Comparison of ENCODE assay signal across 18 cellular contexts in genomic region chr22:24507742-24508141, GRCh38. TPM values are rescaled to one million over a fixed set of nuclear protein-coding genes. Genes with fewer than 3 reads are reported as not detected.
DNase-seq lines count a peak whose midpoint lies in the region; ATAC-seq and TF ChIP-seq lines count a peak whose summit lies in the region.
"Had no signal": no experiment of that assay in that cellular context is flagged by ENCODE, and none has a peak within 500 bp of the region (broad histone marks: within the 10 kb centered on the region; RNA-seq: fewer than 3 reads in every experiment).

No MANE protein-coding gene starts in this region.

- POLR2A ChIA-PET in PC-9 (lab: Charles Lee; ENCODE audit: unreplicated experiment): interaction anchor here (0.5 kb wide), 1 partner anchor 490 kb away, joined by 7 read pairs; no protein-coding TSS in a partner anchor

- ATAC-seq in right lobe of liver (no peak), GM21737 (IDR thresholded peaks at IDR 0.05; ENCODE audit: unreplicated experiment) (no peak), GM21619 (IDR thresholded peaks at IDR 0.05; ENCODE audit: unreplicated experiment) (no peak)
- ATAC-seq: activated CD4-positive, alpha-beta T cell treated with anti-CD3 and anti-CD28 coated beads for 36 hours; activated naive CD8-positive, alpha-beta T cell treated with anti-CD3 and anti-CD28 coated beads, Interleukin-2, amount 50 U/mL, for 24 hours; left lobe of liver; naive thymus-derived CD8-positive, alpha-beta T cell; stimulated activated naive B cell treated with anti-CD40 and anti-IgM and Interleukin-4, amounts not matched to agents 10 μg/mL and 1 μg/mL and 100 μg/mL, for 72 hours; T-helper 17 cell had no signal

- no TSS peak for BruUV-seq in PC-9 (replicated peaks; lab: Mats Ljungman, UMichigan)

- H3F3A ChIP-seq in PC-9 (ENCODE audit: insufficient read depth, low read depth): peaks cover 39% of the 10 kb centered on the region

- H3K4me3 ChIP-seq in GM12864 (ENCODE audit: low read depth, low read length): no peak overlapping the region
- no peak overlapping the region for H3K4me3 ChIP-seq in PC-9
- H3K4me3 ChIP-seq in right lobe of liver: no peak overlapping the region
- H3K4me3 ChIP-seq: right atrium auricular region, uterus had no signal

- H3K4me1 ChIP-seq in PC-9 (replicated peaks; ENCODE audit: insufficient read depth) (peaks cover 78% of the 10 kb centered on the region), right lobe of liver (peaks cover 0 to 97% (median 50%) of the 10 kb centered on the region in 4 donors)
- H3K4me1 ChIP-seq: uterus had no signal

- no peaks in the 10 kb centered on the region for H3K79me2 ChIP-seq in PC-9 (ENCODE audit: low read depth)

- CTCF ChIA-PET in PC-9 (lab: Charles Lee): no interaction called here

- no peaks in the 10 kb centered on the region for H3K9me2 ChIP-seq in PC-9 (ENCODE audit: insufficient read depth)

- H3K27ac ChIP-seq in PC-9: peak overlapping the region; percentile 70
- H3K27ac ChIP-seq in right lobe of liver: peak overlapping the region in 2 of 3 donors; percentile 78 to 91
- H3K27ac ChIP-seq: right atrium auricular region, uterus had no signal

- H3K27me3 ChIP-seq in PC-9 (ENCODE audit: insufficient read depth, low read depth) (no peaks in the 10 kb centered on the region), right lobe of liver (no peaks in the 10 kb centered on the region)
- H3K27me3 ChIP-seq: right atrium auricular region, uterus had no signal

- no peak overlapping the region for H2AFZ ChIP-seq in PC-9

- DNase-seq in GM12864 (ENCODE audit: low read depth) (peak; percentile 71), PC-9 (no peak), right lobe of liver (no peak), AG08396 (ENCODE audit: low spot score) (no peak)
- DNase-seq: activated CD4-positive, alpha-beta T cell treated with anti-CD3 and anti-CD28 coated beads for 36 hours; activated naive CD8-positive, alpha-beta T cell treated with anti-CD3 and anti-CD28 coated beads, Interleukin-2, amount 50 U/mL, for 24 hours; activated T-cell treated with anti-CD3 and anti-CD28 coated beads, Interleukin-2, amount 50 U/mL, for 1 hour; naive thymus-derived CD8-positive, alpha-beta T cell; NCI-H1417 treated with DMSO at 0.1 percent for 48 hours; NCI-H526 treated with DMSO at 0.1 percent for 48 hours; stimulated activated CD4-positive, alpha-beta T cell treated with anti-CD3 and anti-CD28 coated beads, Interleukin-4, amount 100 ng/mL, for 24 hours; stimulated activated naive B cell treated with anti-CD40 and anti-IgM and Interleukin-4, amounts not matched to agents 10 μg/mL and 1 μg/mL and 100 μg/mL, for 72 hours; T-helper 17 cell; uterus had no signal

- TF ChIP-seq CTCF in GM12864 (IDR thresholded peaks at IDR 0.05; ENCODE audit: low read depth, low read length, missing control alignments) (peak; percentile 36), PC-9 (conservative IDR thresholded peaks at IDR 0.05) (no peak), right lobe of liver (IDR thresholded peaks at IDR 0.05) (no peak)

- TF ChIP-seq POLR2A in right lobe of liver (IDR thresholded peaks at IDR 0.05): no peak

- H3K36me3 ChIP-seq in PC-9 (ENCODE audit: low read depth) (no peaks in the 10 kb centered on the region), right lobe of liver (peaks cover 0 to 10% (median 4%) of the 10 kb centered on the region in 4 donors)
- H3K36me3 ChIP-seq: right atrium auricular region, uterus had no signal

- intact Hi-C loops in PC-9 (cut with micrococcal nuclease; ENCODE audit: unreplicated experiment): no loop called here
- intact Hi-C loops in right lobe of liver (cut with DNase I): no loop called here

- H3K9me3 ChIP-seq in PC-9 (ENCODE audit: insufficient read depth, low read depth) (no peaks in the 10 kb centered on the region), right lobe of liver (no peaks in the 10 kb centered on the region)
- H3K9me3 ChIP-seq: right atrium auricular region, uterus had no signal

- no peaks in the 10 kb centered on the region for H4K20me1 ChIP-seq in PC-9 (ENCODE audit: insufficient read depth)

- peak overlapping the region; percentile 52; the same call in 1 of the 2 replicates for H3K4me2 ChIP-seq in PC-9

- 89% methylated on average over 5 of the region's 8 CpGs for WGBS in right lobe of liver (ENCODE audit: insufficient coverage, low coverage, low lambda C conversion rate, missing lambda C conversion rate)

RNA-seq across cellular contexts. Expression of gene UPB1, which starts 12.6 kb away (rescaled TPM):
- total RNA-seq in PC-9 (2021): 0.17 and 0.80 TPM in 2 replicates
- 100 to 1,000 TPM in 3 of 6 experiments, 10 to 100 TPM in 3; 50.6 to 169 (median 100) TPM for total RNA-seq in right lobe of liver

RNA-seq across cellular contexts. Expression of gene GUCD1, which starts 47.2 kb away (rescaled TPM):
- total RNA-seq in PC-9 (2021): 69.1 and 80.2 TPM in 2 replicates
- 100 to 1,000 TPM in 5 of 6 experiments, 10 to 100 TPM in 1; 94.0 to 281 (median 213) TPM for total RNA-seq in right lobe of liver

RNA-seq across cellular contexts. Expression of gene SNRPD3, which starts 48.1 kb away (rescaled TPM):
- total RNA-seq in PC-9 (2021) (77.1 and 117 TPM in 2 replicates), right lobe of liver (100 to 1,000 TPM in 2 of 6 experiments, 10 to 100 TPM in 4; 43.3 to 180 (median 53.4) TPM)

Comparison
In these comparisons a context has a peak if more than half of its experiments do, and no peak if none do; other contexts are left out.
1. RNA of gene UPB1, which starts 12.6 kb away (total RNA-seq): 50.6 to 169 TPM in right lobe of liver; 0.17 to 0.80 TPM in PC-9; every median in the first group is over 10 times any median in the second.